In genomic region chr16:87317766-87318121, GRCh38 we compare ENCODE assay signal across 8 cellular contexts. TPM values are rescaled to one million over a fixed set of nuclear protein-coding genes. Genes with fewer than 3 reads are reported as not detected.
A peak's percentile ranks its signal among the peaks of the same experiment; 100 is the strongest.
DNase-seq lines count a peak whose midpoint lies in the region; ATAC-seq, FAIRE-seq and TF ChIP-seq lines count a peak whose summit lies in the region.

No MANE protein-coding gene starts in this region.

- DNase-seq in BE2C (peak; percentile 44), HUDEP-2 (lab: John Stamatoyannopoulos, UW; ENCODE audit: unreplicated experiment in 76 of 76) (peak in 57 of 76 experiments; percentile 4 to 75 (median 44)), WTC11 (ENCODE audit: low spot score) (no peak), esophagus squamous epithelium (lab: John Stamatoyannopoulos, UW) (no peak), urothelium cell line (ENCODE audit: low spot score) (peak; percentile 62)
- peak in 1 of 10 donors; percentile 9 for DNase-seq in naive thymus-derived CD8-positive, alpha-beta T cell

- CTCF ChIA-PET in WTC11 (lab: Charles Lee), result interaction anchor here (0.6 to 1.1 kb wide), 4 partner anchors 20 to 66 kb away, joined by 3 to 7 read pairs (median 4); partner anchors contain the start of gene FBXO31

- peak; percentile 29 for ATAC-seq in GM19035 (IDR thresholded peaks at IDR 0.05; ENCODE audit: unreplicated experiment)
- peak; percentile 16 for ATAC-seq in WTC11
- ATAC-seq in naive thymus-derived CD8-positive, alpha-beta T cell, result peak; percentile 21 to 26
- ATAC-seq in GM19328 (IDR thresholded peaks at IDR 0.05; ENCODE audit: unreplicated experiment), result no peak

- no peaks in the 10 kb centered on the region for H3K9me3 Mint-ChIP-seq in WTC11
- no peaks in the 10 kb centered on the region for H3K9me3 Mint-ChIP-seq in naive thymus-derived CD8-positive, alpha-beta T cell

- 1% methylated on average over 15 to 17 of the region's 18 CpGs for WGBS in esophagus squamous epithelium, 2 donors

- POLR2A ChIA-PET in WTC11 (lab: Charles Lee), result interaction anchor here (1.2 to 1.6 kb wide), 2 partner anchors 62 to 66 kb away, joined by 5 to 9 read pairs; partner anchors contain the start of gene FBXO31
- POLR2A ChIA-PET in naive thymus-derived CD8-positive, alpha-beta T cell (lab: Charles Lee), result interaction anchor here (0.7 to 2.6 kb wide), 11 partner anchors 14 to 318 kb away, joined by 3 to 34 read pairs (median 7); partner anchors contain the start of gene FBXO31

- intact Hi-C loops in esophagus squamous epithelium (cut with DNase I), result loop anchor here (5.0 to 10.0 kb wide), 2 partner anchors 60 to 317 kb away; no protein-coding TSS in a partner anchor

- H3K27me3 ChIP-seq in BE2C (no peaks in the 10 kb centered on the region), esophagus squamous epithelium (no peaks in the 10 kb centered on the region)

- peaks cover 3% of the 10 kb centered on the region; the same call in 1 of the 2 replicates for H3K9me3 ChIP-seq in BE2C
- no peaks in the 10 kb centered on the region for H3K9me3 ChIP-seq in esophagus squamous epithelium

- H3K4me1 ChIP-seq in BE2C (no peaks in the 10 kb centered on the region), esophagus squamous epithelium (peaks cover 5 to 20% (median 9%) of the 10 kb centered on the region in 3 donors)

- no peak for TF ChIP-seq POLR2A in esophagus squamous epithelium (IDR thresholded peaks at IDR 0.05)

- no peak for TF ChIP-seq CTCF in BE2C (IDR thresholded peaks at IDR 0.05; ENCODE audit: low read depth, low read length)
- TF ChIP-seq CTCF in WTC11 (IDR thresholded peaks at IDR 0.05), result no peak
- no peak for TF ChIP-seq CTCF in esophagus squamous epithelium (IDR thresholded peaks at IDR 0.05)

- H3K36me3 Mint-ChIP-seq in WTC11, result no peaks in the 10 kb centered on the region
- H3K36me3 Mint-ChIP-seq in naive thymus-derived CD8-positive, alpha-beta T cell, result no peaks in the 10 kb centered on the region

- H3K4me3 ChIP-seq in BE2C (ENCODE audit: low read depth, low read length) (peak overlapping the region; percentile 97), esophagus squamous epithelium (peak overlapping the region; percentile 77 to 98 (median 90))

- FAIRE-seq in urothelium cell line (lab: Jason Lieb, UNC), result no peak

- peak overlapping the region; percentile 85 for H3K27ac Mint-ChIP-seq in WTC11
- peak overlapping the region; percentile 88 to 99 (median 96) for H3K27ac Mint-ChIP-seq in naive thymus-derived CD8-positive, alpha-beta T cell

- H3K4me1 Mint-ChIP-seq in WTC11, result peaks cover 9% of the 10 kb centered on the region
- H3K4me1 Mint-ChIP-seq in naive thymus-derived CD8-positive, alpha-beta T cell, result peaks cover 5 to 21% (median 18%) of the 10 kb centered on the region in 4 donors

- H3K36me3 ChIP-seq in BE2C (no peaks in the 10 kb centered on the region), esophagus squamous epithelium (no peaks in the 10 kb centered on the region)

- H3K27me3 Mint-ChIP-seq in WTC11 (ENCODE audit: low read depth), result peaks cover 2% of the 10 kb centered on the region; the same call in 1 of the 2 replicates
- peaks cover 0 to 3% (median 0%) of the 10 kb centered on the region in 5 donors for H3K27me3 Mint-ChIP-seq in naive thymus-derived CD8-positive, alpha-beta T cell

- H3K27ac ChIP-seq in esophagus squamous epithelium, result peak overlapping the region; percentile 95 to 98 (median 97)

- H3K4me3 Mint-ChIP-seq in WTC11, result peak overlapping the region; percentile 90
- H3K4me3 Mint-ChIP-seq in naive thymus-derived CD8-positive, alpha-beta T cell, result peak overlapping the region; percentile 93 to 99 (median 97)

TF ChIP-seq in WTC11, 78 proteins besides CTCF, POLR2A, EP300 and RAD21:
- TF ChIP-seq ZBTB43 (CRISPR knock-in tag; IDR thresholded peaks at IDR 0.05) (no peak), ZNF416 (CRISPR knock-in tag; IDR thresholded peaks at IDR 0.05) (no peak), ZNF138 (CRISPR knock-in tag; conservative IDR thresholded peaks at IDR 0.05) (no peak), SOX15 (CRISPR knock-in tag; IDR thresholded peaks at IDR 0.05) (no peak)
- TF ChIP-seq, protein P1, sequence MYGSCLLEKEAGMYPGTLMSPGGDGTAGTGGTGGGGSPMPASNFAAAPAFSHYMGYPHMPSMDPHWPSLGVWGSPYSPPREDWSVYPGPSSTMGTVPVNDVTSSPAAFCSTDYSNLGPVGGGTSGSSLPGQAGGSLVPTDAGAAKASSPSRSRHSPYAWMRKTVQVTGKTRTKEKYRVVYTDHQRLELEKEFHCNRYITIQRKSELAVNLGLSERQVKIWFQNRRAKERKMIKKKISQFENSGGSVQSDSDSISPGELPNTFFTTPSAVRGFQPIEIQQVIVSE (CRISPR knock-in tag; IDR thresholded peaks at IDR 0.05; ENCODE audit: borderline replicate concordance), result no peak
- TF ChIP-seq, protein P2, sequence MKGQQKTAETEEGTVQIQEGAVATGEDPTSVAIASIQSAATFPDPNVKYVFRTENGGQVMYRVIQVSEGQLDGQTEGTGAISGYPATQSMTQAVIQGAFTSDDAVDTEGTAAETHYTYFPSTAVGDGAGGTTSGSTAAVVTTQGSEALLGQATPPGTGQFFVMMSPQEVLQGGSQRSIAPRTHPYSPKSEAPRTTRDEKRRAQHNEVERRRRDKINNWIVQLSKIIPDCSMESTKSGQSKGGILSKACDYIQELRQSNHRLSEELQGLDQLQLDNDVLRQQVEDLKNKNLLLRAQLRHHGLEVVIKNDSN (CRISPR knock-in tag; IDR thresholded peaks at IDR 0.05), result no peak
- TF ChIP-seq, protein P3, sequence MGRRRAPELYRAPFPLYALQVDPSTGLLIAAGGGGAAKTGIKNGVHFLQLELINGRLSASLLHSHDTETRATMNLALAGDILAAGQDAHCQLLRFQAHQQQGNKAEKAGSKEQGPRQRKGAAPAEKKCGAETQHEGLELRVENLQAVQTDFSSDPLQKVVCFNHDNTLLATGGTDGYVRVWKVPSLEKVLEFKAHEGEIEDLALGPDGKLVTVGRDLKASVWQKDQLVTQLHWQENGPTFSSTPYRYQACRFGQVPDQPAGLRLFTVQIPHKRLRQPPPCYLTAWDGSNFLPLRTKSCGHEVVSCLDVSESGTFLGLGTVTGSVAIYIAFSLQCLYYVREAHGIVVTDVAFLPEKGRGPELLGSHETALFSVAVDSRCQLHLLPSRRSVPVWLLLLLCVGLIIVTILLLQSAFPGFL (CRISPR knock-in tag; IDR thresholded peaks at IDR 0.05; ENCODE audit: borderline replicate concordance), result no peak
- TF ChIP-seq, protein P4, sequence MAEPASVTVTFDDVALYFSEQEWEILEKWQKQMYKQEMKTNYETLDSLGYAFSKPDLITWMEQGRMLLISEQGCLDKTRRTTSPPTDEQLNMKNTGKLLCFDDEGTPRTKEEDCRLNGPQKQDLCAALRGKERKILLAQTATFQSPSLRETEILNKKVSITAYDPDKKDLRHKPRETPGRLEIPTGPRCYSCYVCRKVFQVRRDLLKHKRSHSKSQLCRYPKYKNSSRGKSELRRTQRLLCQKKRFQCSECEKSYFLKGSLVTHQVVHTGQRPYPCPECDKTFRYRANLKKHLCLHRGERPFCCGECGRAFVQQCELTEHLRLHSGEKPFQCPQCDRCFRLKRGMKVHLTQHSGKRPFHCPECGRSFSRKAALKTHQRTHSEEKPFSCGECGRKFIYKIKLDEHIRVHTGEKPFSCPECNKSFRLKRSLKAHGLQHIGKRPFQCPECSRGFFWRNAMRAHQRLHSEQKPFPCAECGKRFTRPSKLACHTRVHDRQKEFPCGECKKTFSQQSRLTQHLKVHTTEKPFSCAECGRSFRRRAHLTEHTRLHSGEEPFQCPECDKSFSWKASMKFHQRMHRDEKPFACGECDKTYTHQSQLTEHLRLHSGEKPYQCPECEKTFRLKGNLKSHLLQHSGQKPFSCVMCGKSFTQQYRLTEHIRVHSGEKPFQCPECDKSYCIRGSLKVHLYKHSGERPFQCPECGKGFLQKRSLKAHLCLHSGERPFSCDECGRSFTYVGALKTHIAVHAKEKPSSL (CRISPR knock-in tag; conservative IDR thresholded peaks at IDR 0.05), result no peak
- TF ChIP-seq, protein P5, sequence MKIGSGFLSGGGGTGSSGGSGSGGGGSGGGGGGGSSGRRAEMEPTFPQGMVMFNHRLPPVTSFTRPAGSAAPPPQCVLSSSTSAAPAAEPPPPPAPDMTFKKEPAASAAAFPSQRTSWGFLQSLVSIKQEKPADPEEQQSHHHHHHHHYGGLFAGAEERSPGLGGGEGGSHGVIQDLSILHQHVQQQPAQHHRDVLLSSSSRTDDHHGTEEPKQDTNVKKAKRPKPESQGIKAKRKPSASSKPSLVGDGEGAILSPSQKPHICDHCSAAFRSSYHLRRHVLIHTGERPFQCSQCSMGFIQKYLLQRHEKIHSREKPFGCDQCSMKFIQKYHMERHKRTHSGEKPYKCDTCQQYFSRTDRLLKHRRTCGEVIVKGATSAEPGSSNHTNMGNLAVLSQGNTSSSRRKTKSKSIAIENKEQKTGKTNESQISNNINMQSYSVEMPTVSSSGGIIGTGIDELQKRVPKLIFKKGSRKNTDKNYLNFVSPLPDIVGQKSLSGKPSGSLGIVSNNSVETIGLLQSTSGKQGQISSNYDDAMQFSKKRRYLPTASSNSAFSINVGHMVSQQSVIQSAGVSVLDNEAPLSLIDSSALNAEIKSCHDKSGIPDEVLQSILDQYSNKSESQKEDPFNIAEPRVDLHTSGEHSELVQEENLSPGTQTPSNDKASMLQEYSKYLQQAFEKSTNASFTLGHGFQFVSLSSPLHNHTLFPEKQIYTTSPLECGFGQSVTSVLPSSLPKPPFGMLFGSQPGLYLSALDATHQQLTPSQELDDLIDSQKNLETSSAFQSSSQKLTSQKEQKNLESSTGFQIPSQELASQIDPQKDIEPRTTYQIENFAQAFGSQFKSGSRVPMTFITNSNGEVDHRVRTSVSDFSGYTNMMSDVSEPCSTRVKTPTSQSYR (CRISPR knock-in tag; IDR thresholded peaks at IDR 0.05), result no peak
- TF ChIP-seq, protein P6, sequence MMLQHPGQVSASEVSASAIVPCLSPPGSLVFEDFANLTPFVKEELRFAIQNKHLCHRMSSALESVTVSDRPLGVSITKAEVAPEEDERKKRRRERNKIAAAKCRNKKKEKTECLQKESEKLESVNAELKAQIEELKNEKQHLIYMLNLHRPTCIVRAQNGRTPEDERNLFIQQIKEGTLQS (CRISPR knock-in tag; conservative IDR thresholded peaks at IDR 0.05), result no peak

RNA-seq across cellular contexts. Expression of gene C16orf95, which starts 0.6 kb away (rescaled TPM):
- 3.1 TPM for polyA plus RNA-seq in BE2C (2012; ENCODE audit: insufficient read depth, insufficient read length, low read depth)
- total RNA-seq in WTC11 (2021) (5.7 to 7.5 TPM (median 7.1 TPM) in 3 replicates), esophagus squamous epithelium (under 1 TPM; 0.38 to 0.95 (median 0.85) TPM)
- 1 to 10 TPM; 2.3 to 2.6 TPM for total RNA-seq in naive thymus-derived CD8-positive, alpha-beta T cell
- polyA plus RNA-seq in naive thymus-derived CD8-positive, alpha-beta T cell, result 1 to 10 TPM; 1.5 to 4.9 (median 3.2) TPM

Comparison
In these comparisons a context has a peak if more than half of its experiments do, and no peak if none do; other contexts are left out.
1. DNase-seq: peak in BE2C (single experiment), HUDEP-2 (57 of 76) and urothelium cell line (single experiment); none in WTC11 (single experiment) and esophagus squamous epithelium (single experiment).